ENCODE assay signal across 8 cellular contexts in the genomic region with DNA sequence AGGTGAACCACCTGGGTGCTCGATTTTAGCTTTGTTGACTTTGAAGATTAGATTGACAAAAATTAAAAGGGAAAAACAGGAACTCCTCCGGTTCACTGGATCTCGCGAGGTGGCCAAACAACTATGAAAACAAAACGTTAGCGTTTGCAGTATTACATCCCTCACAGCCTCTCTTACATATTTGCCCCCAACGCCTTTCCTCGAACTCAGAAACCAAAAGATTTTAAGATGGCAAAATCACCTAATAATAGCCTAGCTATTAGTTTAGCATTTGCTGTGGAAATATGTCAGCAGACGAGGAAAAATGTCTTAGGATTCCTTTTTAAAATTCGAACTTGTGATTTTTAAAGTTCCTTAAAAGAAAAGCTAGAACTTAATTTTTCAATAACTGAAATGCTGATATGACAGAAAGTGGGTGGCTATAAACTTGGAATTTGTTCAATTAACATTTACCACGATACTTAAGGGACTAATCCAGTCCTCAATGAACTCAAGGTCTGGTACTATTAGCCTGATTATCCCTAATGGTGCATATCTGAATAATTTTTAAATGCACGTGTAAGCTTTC. TPM values are rescaled to one million over a fixed set of nuclear protein-coding genes. Genes with fewer than 3 reads are reported as not detected.
DNase-seq lines count a peak whose midpoint lies in the region; ATAC-seq, FAIRE-seq and TF ChIP-seq lines count a peak whose summit lies in the region.

No MANE protein-coding gene starts in this region.

- TF ChIP-seq RAD21 in K562 (CRISPR knock-in tag; conservative IDR thresholded peaks at IDR 0.05 in 1 of 2, IDR thresholded peaks at IDR 0.05 in 1 of 2) = no peak

- no peaks in the 10 kb centered on the region; the same call in 1 of the 2 replicates for H3F3A ChIP-seq in Loucy (ENCODE audit: low read depth)

- H4K20me1 ChIP-seq in Loucy (ENCODE audit: insufficient read depth, low read length, poor library complexity, severe bottlenecking) (peaks cover 25% of the 10 kb centered on the region), K562 (replicated peaks; ENCODE audit: control insufficient read depth, insufficient read depth, low read length) (no peaks in the 10 kb centered on the region)

- FAIRE-seq in GM12891 (lab: Jason Lieb, UNC) (peak; percentile 51), K562 (lab: Jason Lieb, UNC) (no peak), kidney (lab: Jason Lieb, UNC) (no peak)

- CTCF ChIA-PET in K562 (lab: Yijun Ruan, JAX; ENCODE audit: low intra/inter-chr PET ratio) = no interaction called here

- peak; percentile 22 for DNase-seq in GM12891 (ENCODE audit: insufficient read length, low spot score)
- DNase-seq in K562 (ENCODE audit: extremely low read depth in 1 of 4, low spot score in 3 of 4) = no peak
- DNase-seq in kidney = no peak
- no peak for DNase-seq in suprapubic skin (ENCODE audit: low spot score in 2 of 2)
- DNase-seq in head of caudate nucleus = no peak
- no peak for DNase-seq in T-helper 9 cell

- H3K36me3 ChIP-seq in Loucy (ENCODE audit: insufficient read depth, low read length) (no peaks in the 10 kb centered on the region), K562 (ENCODE audit: control insufficient read depth, insufficient read depth, low read length) (no peaks in the 10 kb centered on the region), kidney (ENCODE audit: control insufficient read depth in 1 of 2, insufficient read depth in 2 of 2, low read length in 2 of 2) (no peaks in the 10 kb centered on the region), suprapubic skin (no peaks in the 10 kb centered on the region)

- H3K27me3 ChIP-seq in Loucy (ENCODE audit: insufficient read depth, low read length, poor library complexity, severe bottlenecking) (no peaks in the 10 kb centered on the region), K562 (ENCODE audit: control insufficient read depth in 2 of 2, insufficient read depth in 2 of 2, low read length in 2 of 2) (no peaks in the 10 kb centered on the region), suprapubic skin (peaks cover 15% of the 10 kb centered on the region)

- H2AFZ ChIP-seq in Loucy (ENCODE audit: low read length) = peak overlapping the region; percentile 85
- H2AFZ ChIP-seq in K562 (ENCODE audit: low read depth, low read length) = peak overlapping the region; percentile 75

- WGBS in K562 (ENCODE audit: insufficient coverage, low coverage, missing lambda C conversion rate) = 7% methylated on average over 12 of the region's 12 CpGs
- WGBS in suprapubic skin = 14% methylated on average over 12 of the region's 12 CpGs

- no peak for TF ChIP-seq CTCF in Loucy (conservative IDR thresholded peaks at IDR 0.05; ENCODE audit: low read length)
- TF ChIP-seq CTCF in K562 (IDR thresholded peaks at IDR 0.05 in 2 of 3, conservative IDR thresholded peaks at IDR 0.05 in 1 of 3; ENCODE audit: insufficient read depth in 2 of 3, low read depth in 1 of 3, low read length in 3 of 3) = no peak
- no peak for TF ChIP-seq CTCF in kidney (IDR thresholded peaks at IDR 0.05; ENCODE audit: borderline replicate concordance, extremely low read depth, insufficient read depth)
- TF ChIP-seq CTCF in suprapubic skin (IDR thresholded peaks at IDR 0.05) = no peak

- TF ChIP-seq POLR2A in GM12891 (IDR thresholded peaks at IDR 0.05; ENCODE audit: low read depth, low read length) (no peak), K562 (conservative IDR thresholded peaks at IDR 0.05) (peak; percentile 62; the same call in 1 of the 2 replicates), suprapubic skin (IDR thresholded peaks at IDR 0.05) (no peak)

- peaks cover 47% of the 10 kb centered on the region for H3K4me1 ChIP-seq in Loucy (ENCODE audit: insufficient read depth, low read length, poor library complexity, severe bottlenecking)
- peaks cover 3 to 24% of the 10 kb centered on the region in 2 experiments; a peak in 3 of 5 replicates for H3K4me1 ChIP-seq in K562 (replicated peaks in 1 of 2; ENCODE audit: control insufficient read depth in 2 of 2, insufficient read depth in 2 of 2, low read length in 2 of 2)
- no peaks in the 10 kb centered on the region for H3K4me1 ChIP-seq in kidney (ENCODE audit: control insufficient read depth in 1 of 2, insufficient read depth in 1 of 2, low read depth in 1 of 2, low read length in 2 of 2)
- H3K4me1 ChIP-seq in suprapubic skin = peaks cover 12% of the 10 kb centered on the region

- H3K79me2 ChIP-seq in Loucy (ENCODE audit: insufficient read depth, low read length) = peaks cover 45% of the 10 kb centered on the region
- peaks cover 43% of the 10 kb centered on the region for H3K79me2 ChIP-seq in K562 (ENCODE audit: control insufficient read depth, insufficient read depth, low read length)

- peak overlapping the region; percentile 86 for H3K4me2 ChIP-seq in Loucy (ENCODE audit: low read depth, low read length, poor library complexity, severe bottlenecking)
- H3K4me2 ChIP-seq in K562 (ENCODE audit: insufficient read depth, low read length) = peak overlapping the region; percentile 96

- H3K9ac ChIP-seq in Loucy (ENCODE audit: low read depth, low read length, poor library complexity, severe bottlenecking) = peak overlapping the region; percentile 92
- peak overlapping the region; percentile 75 to 91; a peak in 3 of 4 replicates for H3K9ac ChIP-seq in K562 (ENCODE audit: insufficient read depth in 1 of 2, low read depth in 2 of 2, low read length in 2 of 2)
- peak overlapping the region; percentile 80 to 81 for H3K9ac ChIP-seq in kidney (ENCODE audit: low read length in 2 of 2)

- no peaks in the 10 kb centered on the region for H3K9me2 ChIP-seq in Loucy (replicated peaks; ENCODE audit: low read depth, low read length)

- in situ Hi-C loops in K562 (cut with MboI) = no loop called here

- TF ChIP-seq EP300 in K562 (IDR thresholded peaks at IDR 0.05; ENCODE audit: low read length) = no peak
- no peak for TF ChIP-seq EP300 in suprapubic skin (IDR thresholded peaks at IDR 0.05)

- H3K27ac ChIP-seq in K562 (ENCODE audit: extremely low read depth, low read depth, low read length) = peak overlapping the region; percentile 87
- H3K27ac ChIP-seq in kidney (ENCODE audit: low read depth in 2 of 2, low read length in 2 of 2) = peak overlapping the region; percentile 78 to 95
- H3K27ac ChIP-seq in suprapubic skin = peak overlapping the region; percentile 96

- intact Hi-C loops in K562 (cut with micrococcal nuclease) (loop anchor here (2.0 to 10.0 kb wide), 4 partner anchors 17 to 189 kb away; a partner anchor contains a TSS), kidney (cut with DNase I) (no loop called here), head of caudate nucleus (cut with DNase I) (loop anchor here (5.0 kb wide), 1 partner anchor 59 kb away; a partner anchor contains a TSS)

- TSS peak; percentile 97 for BruUV-seq in K562 (replicated peaks; lab: Mats Ljungman, UMichigan)

- POLR2A ChIA-PET in K562 (lab: Yijun Ruan, JAX) = interaction anchor here (0.5 to 1.2 kb wide), 3 partner anchors 11 to 171 kb away, joined by 3 read pairs; no protein-coding TSS in a partner anchor

- ATAC-seq in GM21723 (IDR thresholded peaks at IDR 0.05; ENCODE audit: unreplicated experiment) (peak; percentile 35), K562 (peak; percentile 48)

- no peaks in the 10 kb centered on the region for H3K9me3 ChIP-seq in Loucy (ENCODE audit: insufficient read depth, low read depth, low read length)
- H3K9me3 ChIP-seq in K562 (replicated peaks; ENCODE audit: control insufficient read depth, insufficient read depth, low read depth, low read length) = no peaks in the 10 kb centered on the region
- no peaks in the 10 kb centered on the region for H3K9me3 ChIP-seq in kidney (ENCODE audit: control insufficient read depth in 1 of 2, low read length in 2 of 2)
- no peaks in the 10 kb centered on the region for H3K9me3 ChIP-seq in suprapubic skin

- H3K4me3 ChIP-seq in Loucy (ENCODE audit: low read length, poor library complexity, severe bottlenecking) (peak overlapping the region; percentile 88), K562 (peak overlapping the region; percentile 76), kidney (ENCODE audit: low read length in 2 of 2) (peak overlapping the region; percentile 78 to 80), suprapubic skin (peak overlapping the region; percentile 89)

- H3K9me1 ChIP-seq in K562 (ENCODE audit: control insufficient read depth, insufficient read depth, low read length) = no peaks in the 10 kb centered on the region

RNA-seq across cellular contexts. Expression of a gene that starts 0.5 kb away (rescaled TPM):
- polyA plus RNA-seq in GM12891 (2012; ENCODE audit: low read depth, missing spikeins) = 4.3 TPM
- 29.4 and 103 TPM in 2 replicates for total RNA-seq in K562 (2011; cell fraction: chromatin; rRNA removed; ENCODE audit: low replicate concordance)
- 12.0 and 19.1 TPM in 2 replicates for total RNA-seq in K562 (2011; cell fraction: nucleolus; rRNA removed)
- 41.1 and 61.4 TPM in 2 replicates for total RNA-seq in K562 (2011; cell fraction: nucleoplasm; rRNA removed)
- total RNA-seq in K562 (2014; rRNA removed) (7.0 and 8.7 TPM in 2 replicates), K562 (2014; rRNA removed; fragmentation: Illumina TruSeq; extraction: Trizol) (21.9 and 22.4 TPM in 2 replicates), K562 (2015; rRNA removed; fragmentation: Illumina TruSeq; extraction: Trizol) (18.8 and 21.7 TPM in 2 replicates), K562 (2021) (10.7 and 13.6 TPM in 2 replicates), kidney (28.7 TPM), suprapubic skin (10 to 100 TPM; 13.3 to 39.4 (median 15.8) TPM)
- polyA plus RNA-seq in K562 (2011; rRNA removed) (19.2 and 20.0 TPM in 2 replicates), K562 (2014; fragmentation: Illumina TruSeq; extraction: Trizol) (10.8 and 13.9 TPM in 2 replicates), K562 (2014; fragmentation: Nextera tagmentation; extraction: Ambion mirVana) (1 to 10 TPM; 4.1 to 8.3 TPM), K562 (2014; rRNA removed) (9.5 and 10.5 TPM in 2 replicates), kidney (ENCODE audit: insufficient read depth, low read depth, low replicate concordance) (5.4 TPM)
- 1.4 and 4.2 TPM in 2 replicates for polyA plus RNA-seq in K562 (2011; cell fraction: cytosol; rRNA removed)
- 25.2 and 41.2 TPM in 2 replicates for polyA plus RNA-seq in K562 (2011; cell fraction: nucleus; rRNA removed)
- polyA plus RNA-seq in K562 (2012) = 7.6 and 12.3 TPM in 2 replicates
- 40.7 and 57.5 TPM in 2 replicates for polyA minus RNA-seq in K562 (2011; rRNA and poly(A)+ RNA removed)
- polyA minus RNA-seq in K562 (2011; cell fraction: cytosol; rRNA and poly(A)+ RNA removed) = 7.2 and 7.6 TPM in 2 replicates
- 33.8 and 67.3 TPM in 2 replicates for polyA minus RNA-seq in K562 (2011; cell fraction: nucleus; rRNA and poly(A)+ RNA removed)

RNA-seq across cellular contexts. Expression of a gene that starts 48.2 kb away (rescaled TPM):
- 28.6 TPM for polyA plus RNA-seq in GM12891 (2012; ENCODE audit: low read depth, missing spikeins)
- total RNA-seq in K562 (2011; cell fraction: chromatin; rRNA removed; ENCODE audit: low replicate concordance) = 10.8 and 31.0 TPM in 2 replicates
- 10.3 and 11.6 TPM in 2 replicates for total RNA-seq in K562 (2011; cell fraction: nucleolus; rRNA removed)
- total RNA-seq in K562 (2011; cell fraction: nucleoplasm; rRNA removed) = 15.8 and 17.3 TPM in 2 replicates
- total RNA-seq in K562 (2014; rRNA removed) (39.7 and 50.4 TPM in 2 replicates), K562 (2014; rRNA removed; fragmentation: Illumina TruSeq; extraction: Trizol) (73.5 and 82.5 TPM in 2 replicates), K562 (2015; rRNA removed; fragmentation: Illumina TruSeq; extraction: Trizol) (58.5 and 62.5 TPM in 2 replicates), K562 (2021) (48.6 and 57.9 TPM in 2 replicates), kidney (17.7 TPM), suprapubic skin (10 to 100 TPM; 22.6 to 36.4 (median 28.1) TPM)
- polyA plus RNA-seq in K562 (2011; rRNA removed) (42.9 and 65.2 TPM in 2 replicates), K562 (2014; fragmentation: Illumina TruSeq; extraction: Trizol) (53.5 and 63.9 TPM in 2 replicates), K562 (2014; fragmentation: Nextera tagmentation; extraction: Ambion mirVana) (100 to 1,000 TPM; 101 to 106 TPM), K562 (2014; rRNA removed) (59.4 and 61.2 TPM in 2 replicates), kidney (ENCODE audit: insufficient read depth, low read depth, low replicate concordance) (27.5 TPM)
- 26.4 and 33.0 TPM in 2 replicates for polyA plus RNA-seq in K562 (2011; cell fraction: cytosol; rRNA removed)
- 9.2 and 15.7 TPM in 2 replicates for polyA plus RNA-seq in K562 (2011; cell fraction: nucleus; rRNA removed)
- polyA plus RNA-seq in K562 (2012) = 23.1 and 41.6 TPM in 2 replicates
- polyA minus RNA-seq in K562 (2011; rRNA and poly(A)+ RNA removed) = 39.7 and 41.9 TPM in 2 replicates
- polyA minus RNA-seq in K562 (2011; cell fraction: cytosol; rRNA and poly(A)+ RNA removed) = 15.9 and 24.2 TPM in 2 replicates
- polyA minus RNA-seq in K562 (2011; cell fraction: nucleus; rRNA and poly(A)+ RNA removed) = 8.8 and 18.4 TPM in 2 replicates
